Comparison of ENCODE assay signal across 14 cellular contexts in the genomic region with DNA sequence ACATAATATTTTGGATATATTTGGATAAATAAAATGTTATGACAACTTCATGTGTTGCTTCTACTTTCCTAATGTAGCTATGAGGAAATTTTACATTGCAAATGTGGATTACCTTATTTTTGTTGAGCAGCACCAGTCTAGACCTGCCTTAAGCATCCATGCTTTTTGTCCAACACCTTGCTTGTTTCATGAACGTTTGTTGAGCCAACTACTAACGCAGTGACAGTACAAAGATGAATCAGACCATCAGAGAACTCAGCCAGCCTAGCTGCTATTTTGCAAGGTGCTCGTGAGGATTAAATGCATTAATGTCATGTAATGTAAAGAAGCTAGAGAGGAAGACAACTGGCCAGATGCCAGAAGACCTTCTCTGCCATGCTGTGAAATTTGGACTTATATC. TPM values are rescaled to one million over a fixed set of nuclear protein-coding genes. Genes with fewer than 3 reads are reported as not detected.
DNase-seq lines count a peak whose midpoint lies in the region; ATAC-seq and TF ChIP-seq lines count a peak whose summit lies in the region.
"Had no signal": no experiment of that assay in that cellular context is flagged by ENCODE, and none has a peak within 500 bp of the region (broad histone marks: within the 10 kb centered on the region; RNA-seq: fewer than 3 reads in every experiment).

No MANE protein-coding gene starts in this region.

- peaks cover 48% of the 10 kb centered on the region for H3K4me1 Mint-ChIP-seq in activated CD4-positive, alpha-beta T cell treated with anti-CD3 and anti-CD28 coated beads, Interleukin-2, amount 10 ng/mL, durations not matched to agents 24 days and 14 days
- peaks cover 26% of the 10 kb centered on the region for H3K4me1 Mint-ChIP-seq in activated naive CD8-positive, alpha-beta T cell treated with anti-CD3 and anti-CD28 coated beads, Interleukin-2, amount 50 U/mL, for 24 hours
- H3K4me1 Mint-ChIP-seq in natural killer cell: peaks cover 14 to 28% of the 10 kb centered on the region in 2 donors

- no peaks in the 10 kb centered on the region for H3K27me3 ChIP-seq in Loucy (ENCODE audit: insufficient read depth, low read length, poor library complexity, severe bottlenecking)
- H3K27me3 ChIP-seq: right lobe of liver, tibial artery had no signal

- no peak overlapping the region for H3K4me3 Mint-ChIP-seq in activated CD4-positive, alpha-beta T cell treated with anti-CD3 and anti-CD28 coated beads, Interleukin-2, amount 10 ng/mL, durations not matched to agents 24 days and 14 days
- H3K4me3 Mint-ChIP-seq in activated naive CD8-positive, alpha-beta T cell treated with anti-CD3 and anti-CD28 coated beads, Interleukin-2, amount 50 U/mL, for 24 hours: peak overlapping the region; percentile 84
- peak overlapping the region; percentile 79 for H3K4me3 Mint-ChIP-seq in natural killer cell

- H3K9me2 ChIP-seq in Loucy (replicated peaks; ENCODE audit: low read depth, low read length): no peaks in the 10 kb centered on the region

- no peaks in the 10 kb centered on the region for H3K36me3 ChIP-seq in Loucy (ENCODE audit: insufficient read depth, low read length)
- H3K36me3 ChIP-seq: right lobe of liver had no signal

- H3K4me3 ChIP-seq in Loucy (ENCODE audit: low read length, poor library complexity, severe bottlenecking): peak overlapping the region; percentile 85

- peaks cover 3% of the 10 kb centered on the region for H3K27me3 Mint-ChIP-seq in activated CD4-positive, alpha-beta T cell treated with anti-CD3 and anti-CD28 coated beads, Interleukin-2, amount 10 ng/mL, durations not matched to agents 24 days and 14 days
- H3K27me3 Mint-ChIP-seq in activated naive CD8-positive, alpha-beta T cell treated with anti-CD3 and anti-CD28 coated beads, Interleukin-2, amount 50 U/mL, for 24 hours: peaks cover 2% of the 10 kb centered on the region
- peaks cover 0 to 12% of the 10 kb centered on the region in 2 donors for H3K27me3 Mint-ChIP-seq in natural killer cell (ENCODE audit: low read depth in 2 of 2)

- no peak for ATAC-seq in activated naive CD8-positive, alpha-beta T cell treated with anti-CD3 and anti-CD28 coated beads, Interleukin-2, amount 50 U/mL, for 24 hours
- ATAC-seq in natural killer cell: no peak
- ATAC-seq in GM19463 (IDR thresholded peaks at IDR 0.05; ENCODE audit: unreplicated experiment): no peak
- no peak for ATAC-seq in GM19023 (IDR thresholded peaks at IDR 0.05; ENCODE audit: unreplicated experiment)

- H3K4me1 ChIP-seq in Loucy (ENCODE audit: insufficient read depth, low read length, poor library complexity, severe bottlenecking): peaks cover 27% of the 10 kb centered on the region
- H3K4me1 ChIP-seq: right lobe of liver had no signal

- peaks cover 12% of the 10 kb centered on the region for H4K20me1 ChIP-seq in Loucy (ENCODE audit: insufficient read depth, low read length, poor library complexity, severe bottlenecking)

- intact Hi-C loops in activated CD4-positive, alpha-beta T cell treated with anti-CD3 and anti-CD28 coated beads, Interleukin-2, amount 10 ng/mL, durations not matched to agents 24 days and 14 days (cut with micrococcal nuclease): loop anchor here (1.0 to 5.0 kb wide), 4 partner anchors 7 to 320 kb away; a partner anchor contains a TSS
- intact Hi-C loops in natural killer cell (cut with micrococcal nuclease): no loop called here

- no peaks in the 10 kb centered on the region for H3F3A ChIP-seq in Loucy (ENCODE audit: low read depth)

- peak overlapping the region; percentile 84 for H3K9ac ChIP-seq in Loucy (ENCODE audit: low read depth, low read length, poor library complexity, severe bottlenecking)

- peak overlapping the region; percentile 50 for H3K27ac Mint-ChIP-seq in activated CD4-positive, alpha-beta T cell treated with anti-CD3 and anti-CD28 coated beads, Interleukin-2, amount 10 ng/mL, durations not matched to agents 24 days and 14 days
- no peak overlapping the region for H3K27ac Mint-ChIP-seq in activated naive CD8-positive, alpha-beta T cell treated with anti-CD3 and anti-CD28 coated beads, Interleukin-2, amount 50 U/mL, for 24 hours
- H3K27ac Mint-ChIP-seq in natural killer cell: no peak overlapping the region

- no peak for DNase-seq in activated CD4-positive, alpha-beta T cell treated with anti-CD3 and anti-CD28 coated beads, Interleukin-2, amount 10 ng/mL, durations not matched to agents 24 days and 14 days
- no peak for DNase-seq in activated CD4-positive, alpha-beta T cell treated with anti-CD3 and anti-CD28 coated beads for 4 hours
- DNase-seq in activated naive CD8-positive, alpha-beta T cell treated with anti-CD3 and anti-CD28 coated beads, Interleukin-2, amount 50 U/mL, for 24 hours: no peak
- DNase-seq in natural killer cell (no peak), epidermal melanocyte (ENCODE audit: insufficient read length, low spot score) (no peak)
- DNase-seq: DMS153; mesenchymal stem cell; NCI-H2171; right lobe of liver; stimulated activated CD4-positive, alpha-beta T cell treated with anti-CD3 and anti-CD28 coated beads, Interleukin-2, amount 100 ng/mL, for 24 hours; tibial artery had no signal

- peaks cover 28% of the 10 kb centered on the region for H3K36me3 Mint-ChIP-seq in activated CD4-positive, alpha-beta T cell treated with anti-CD3 and anti-CD28 coated beads, Interleukin-2, amount 10 ng/mL, durations not matched to agents 24 days and 14 days (ENCODE audit: low read depth)
- H3K36me3 Mint-ChIP-seq in activated naive CD8-positive, alpha-beta T cell treated with anti-CD3 and anti-CD28 coated beads, Interleukin-2, amount 50 U/mL, for 24 hours (ENCODE audit: low read depth): peaks cover 19% of the 10 kb centered on the region
- H3K36me3 Mint-ChIP-seq in natural killer cell: no peaks in the 10 kb centered on the region

- peaks cover 49% of the 10 kb centered on the region for H3K79me2 ChIP-seq in Loucy (ENCODE audit: insufficient read depth, low read length)

- peak overlapping the region; percentile 89 for H3K4me2 ChIP-seq in Loucy (ENCODE audit: low read depth, low read length, poor library complexity, severe bottlenecking)

- no peaks in the 10 kb centered on the region for H3K9me3 ChIP-seq in Loucy (ENCODE audit: insufficient read depth, low read depth, low read length)
- H3K9me3 ChIP-seq: right lobe of liver, tibial artery had no signal

- H3K9me3 Mint-ChIP-seq in activated CD4-positive, alpha-beta T cell treated with anti-CD3 and anti-CD28 coated beads, Interleukin-2, amount 10 ng/mL, durations not matched to agents 24 days and 14 days: no peaks in the 10 kb centered on the region
- no peaks in the 10 kb centered on the region for H3K9me3 Mint-ChIP-seq in activated naive CD8-positive, alpha-beta T cell treated with anti-CD3 and anti-CD28 coated beads, Interleukin-2, amount 50 U/mL, for 24 hours
- H3K9me3 Mint-ChIP-seq in natural killer cell: no peaks in the 10 kb centered on the region

- no peak overlapping the region for H2AFZ ChIP-seq in Loucy (ENCODE audit: low read length)

- TF ChIP-seq CTCF in Loucy (conservative IDR thresholded peaks at IDR 0.05; ENCODE audit: low read length) (no peak), natural killer cell (IDR thresholded peaks at IDR 0.05) (no peak)

RNA-seq across cellular contexts. Expression of a gene that starts 1.1 kb away (rescaled TPM):
- 36.5 and 38.5 TPM in 2 replicates for total RNA-seq in activated CD4-positive, alpha-beta T cell treated with anti-CD3 and anti-CD28 coated beads, Interleukin-2, amount 10 ng/mL, durations not matched to agents 24 days and 14 days
- total RNA-seq in natural killer cell: 1 to 10 TPM in 2 of 3 donors, under 1 TPM in 1; 0.75 to 2.3 (median 1.1) TPM

RNA-seq across cellular contexts. Expression of a gene that starts 55.7 kb away (rescaled TPM):
- total RNA-seq in activated CD4-positive, alpha-beta T cell treated with anti-CD3 and anti-CD28 coated beads, Interleukin-2, amount 10 ng/mL, durations not matched to agents 24 days and 14 days: 0.77 and 0.95 TPM in 2 replicates
- total RNA-seq in natural killer cell: under 1 TPM; 0.08 to 0.09 (median 0.09) TPM

Comparison
In these comparisons a context has a peak if more than half of its experiments do, and no peak if none do; other contexts are left out.
1. RNA of a gene that starts 1.1 kb away (total RNA-seq): 36.5 to 38.5 TPM in activated CD4-positive, alpha-beta T cell treated with anti-CD3 and anti-CD28 coated beads, Interleukin-2, amount 10 ng/mL, durations not matched to agents 24 days and 14 days; 0.75 to 2.3 TPM in natural killer cell; every median in the first group is over 10 times any median in the second.